Comparison of ENCODE assay signal across 8 cellular contexts in the genomic region with DNA sequence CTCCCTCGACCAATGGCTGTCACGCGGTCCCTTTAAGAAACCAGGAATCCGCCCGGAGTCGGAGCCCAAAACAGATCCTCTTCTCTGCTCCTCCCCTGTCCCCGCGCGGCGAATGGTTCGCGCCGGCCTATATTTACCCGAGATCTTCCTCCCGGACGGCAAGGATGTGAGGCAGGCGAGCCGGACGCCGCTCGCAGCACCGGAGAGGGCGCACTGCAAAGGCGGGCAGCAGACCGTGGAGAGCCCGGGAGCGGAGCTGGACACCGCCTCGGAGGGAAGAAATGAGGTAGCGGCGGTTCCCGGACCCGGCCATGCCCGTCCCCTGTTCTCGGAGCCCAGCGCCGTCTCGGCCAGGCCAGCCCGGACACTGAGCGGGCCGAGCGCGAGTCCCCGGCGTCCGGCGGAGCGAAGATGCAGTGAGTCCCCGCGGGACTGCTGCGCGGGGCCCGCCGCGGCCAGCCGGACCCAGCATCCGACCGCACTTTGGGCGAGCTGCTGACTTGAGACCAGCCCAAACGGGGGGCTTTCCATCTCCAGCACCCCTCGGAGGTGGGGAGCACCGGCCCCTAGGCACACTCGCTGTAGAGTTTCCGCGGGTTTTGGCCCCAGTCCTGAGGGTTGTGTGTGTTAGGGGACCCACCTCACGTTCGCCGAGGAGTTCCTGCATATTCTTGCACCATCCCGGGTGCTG. TPM values are rescaled to one million over a fixed set of nuclear protein-coding genes. Genes with fewer than 3 reads are reported as not detected.
DNase-seq lines count a peak whose midpoint lies in the region; ATAC-seq and TF ChIP-seq lines count a peak whose summit lies in the region.

A gene with protein sequence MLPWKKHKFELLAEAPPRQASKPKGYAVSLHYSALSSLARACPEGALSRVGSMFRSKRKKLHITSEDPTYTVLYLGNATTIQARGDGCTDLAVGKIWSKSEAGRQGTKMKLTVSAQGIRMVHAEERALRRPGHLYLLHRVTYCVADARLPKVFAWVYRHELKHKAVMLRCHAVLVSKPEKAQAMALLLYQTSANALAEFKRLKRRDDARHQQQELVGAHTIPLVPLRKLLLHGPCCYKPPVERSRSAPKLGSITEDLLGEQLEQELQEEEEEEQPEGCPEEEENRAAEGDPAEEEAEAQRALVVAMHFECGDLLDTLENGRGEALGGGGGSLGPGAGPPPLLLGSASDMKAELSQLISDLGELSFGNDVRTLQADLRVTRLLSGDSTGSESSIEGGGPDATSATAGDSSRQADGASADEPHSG (plus strand): TSS at position 161 of the 691 bp plus-strand sequence. CDS start 944 bp downstream, outside the sequence.

- H3K4me1 ChIP-seq in ACC112 (ENCODE audit: control insufficient read depth, insufficient read depth, low read length, unreplicated experiment) (peaks cover 34% of the 10 kb centered on the region), mesendoderm (ENCODE audit: control insufficient read depth, low read depth, low read length) (peaks cover 2% of the 10 kb centered on the region)

- no peak within 1 kb of the TSS for H3K23ac ChIP-seq in mesendoderm (ENCODE audit: low read length)

- in situ Hi-C loops in endometrial microvascular endothelial cells (cut with HindIII; ENCODE audit: inconsistent ontology term, low pct_unique_long_range_greater_than_20kb, low sequenced_read_pairs), result loop anchor here (10.0 to 25.0 kb wide), 2 partner anchors 176 to 569 kb away; no protein-coding TSS in a partner anchor

- H3K79me2 ChIP-seq in ACC112 (ENCODE audit: control insufficient read depth, insufficient read depth, low read length, unreplicated experiment), result no peaks in the 10 kb centered on the region
- H3K79me2 ChIP-seq in mesendoderm (ENCODE audit: control insufficient read depth, insufficient read depth, low read length), result no peaks in the 10 kb centered on the region

- no peak within 1 kb of the TSS for H3K4ac ChIP-seq in mesendoderm (ENCODE audit: low read depth, low read length)

- no CpG with 5 or more reads among the region's 69 CpGs for WGBS in mesendoderm (ENCODE audit: extremely low coverage, insufficient coverage, low lambda C conversion rate)

- no peaks in the 10 kb centered on the region for H3K36me3 ChIP-seq in ACC112 (ENCODE audit: insufficient read depth, low read length)
- no peaks in the 10 kb centered on the region for H3K36me3 ChIP-seq in mesendoderm (ENCODE audit: control insufficient read depth, insufficient read depth, low read length)

- no peak within 1 kb of the TSS for H4K5ac ChIP-seq in mesendoderm (ENCODE audit: low read length)

- H3K4me3 ChIP-seq in ACC112 (ENCODE audit: low read depth, low read length), result peak within 1 kb of the TSS; percentile 85
- H3K4me3 ChIP-seq in HL-60 (replicated peaks; ENCODE audit: insufficient read depth, low read length), result peak within 1 kb of the TSS; percentile 72
- H3K4me3 ChIP-seq in mesendoderm (ENCODE audit: low read length), result peak within 1 kb of the TSS; percentile 57

- peak; percentile 73 to 95 for DNase-seq in HL-60 (ENCODE audit: low read depth in 1 of 2, low spot score in 1 of 2)
- DNase-seq in NOMO-1 treated with dmso at 0.1 percent for 144 hours (lab: John Stamatoyannopoulos, UW; ENCODE audit: unreplicated experiment), result peak; percentile 97
- peak; percentile 53 for DNase-seq in activated CD8-positive, alpha-beta memory T cell treated with anti-CD3 and anti-CD28 coated beads, Interleukin-2, amount 50 U/mL, for 24 hours (ENCODE audit: extremely low read depth)
- DNase-seq in mesendoderm, result peak; percentile 95
- peak; percentile 70 for DNase-seq in stimulated activated CD8-positive, alpha-beta memory T cell treated with anti-CD3 and anti-CD28 coated beads, Interleukin-12 subunit alpha, Interleukin-12 subunit beta, amount 100 ng/mL, for 1 hour (ENCODE audit: low read depth)

- TF ChIP-seq CTCF in HL-60 (IDR thresholded peaks at IDR 0.05; ENCODE audit: insufficient read depth, low read length), result no peak

- no peaks in the 10 kb centered on the region for H3K79me1 ChIP-seq in mesendoderm (ENCODE audit: low read length)

- H2AK5ac ChIP-seq in mesendoderm (ENCODE audit: low read length), result no peak within 1 kb of the TSS

- H3K4me2 ChIP-seq in mesendoderm (ENCODE audit: low read length), result peak within 1 kb of the TSS; percentile 99

- H3K27ac ChIP-seq in ACC112 (ENCODE audit: low read depth, low read length), result no peak within 1 kb of the TSS
- H3K27ac ChIP-seq in HL-60 (replicated peaks), result peak within 1 kb of the TSS; percentile 56
- H3K27ac ChIP-seq in mesendoderm (ENCODE audit: low read depth, low read length), result no peak within 1 kb of the TSS

- H2AFZ ChIP-seq in ACC112 (ENCODE audit: low read length, unreplicated experiment), result peak within 1 kb of the TSS; percentile 86

- H2BK120ac ChIP-seq in mesendoderm (ENCODE audit: low read depth, low read length), result no peak within 1 kb of the TSS

- H2BK15ac ChIP-seq in mesendoderm (replicated peaks; ENCODE audit: low read depth), result no peak within 1 kb of the TSS

- peak; percentile 33 for ATAC-seq in GM18867 (IDR thresholded peaks at IDR 0.05; ENCODE audit: unreplicated experiment)

- no peak within 1 kb of the TSS for H2BK5ac ChIP-seq in mesendoderm (ENCODE audit: low read length)

- peaks cover 8% of the 10 kb centered on the region; the same call in 1 of the 2 replicates for H3K27me3 ChIP-seq in ACC112 (ENCODE audit: insufficient read depth, low read length)
- no peaks in the 10 kb centered on the region for H3K27me3 ChIP-seq in HL-60 (ENCODE audit: insufficient read depth, poor library complexity, severe bottlenecking)
- H3K27me3 ChIP-seq in mesendoderm (ENCODE audit: insufficient read depth, low read length, poor library complexity), result peaks cover 4% of the 10 kb centered on the region

- H3K56ac ChIP-seq in mesendoderm (ENCODE audit: low read length), result peak within 1 kb of the TSS; percentile 99

- no peak within 1 kb of the TSS for H4K8ac ChIP-seq in mesendoderm (ENCODE audit: low read depth, low read length)

- peak within 1 kb of the TSS; percentile 93 for H3K9ac ChIP-seq in mesendoderm (ENCODE audit: low read length)

- H3K18ac ChIP-seq in mesendoderm (ENCODE audit: low read length), result peak within 1 kb of the TSS; percentile 15

RNA-seq across cellular contexts. Expression of the gene that starts here (rescaled TPM):
- 261 TPM for total RNA-seq in endometrial microvascular endothelial cells (ENCODE audit: inconsistent ontology term)
- 6.2 TPM for polyA plus RNA-seq in mesendoderm (2013, experiment 1 of 2)
- 5.9 TPM for polyA plus RNA-seq in mesendoderm (2013, experiment 2 of 2)
